ENCODE assay signal across 10 cellular contexts in the genomic region with DNA sequence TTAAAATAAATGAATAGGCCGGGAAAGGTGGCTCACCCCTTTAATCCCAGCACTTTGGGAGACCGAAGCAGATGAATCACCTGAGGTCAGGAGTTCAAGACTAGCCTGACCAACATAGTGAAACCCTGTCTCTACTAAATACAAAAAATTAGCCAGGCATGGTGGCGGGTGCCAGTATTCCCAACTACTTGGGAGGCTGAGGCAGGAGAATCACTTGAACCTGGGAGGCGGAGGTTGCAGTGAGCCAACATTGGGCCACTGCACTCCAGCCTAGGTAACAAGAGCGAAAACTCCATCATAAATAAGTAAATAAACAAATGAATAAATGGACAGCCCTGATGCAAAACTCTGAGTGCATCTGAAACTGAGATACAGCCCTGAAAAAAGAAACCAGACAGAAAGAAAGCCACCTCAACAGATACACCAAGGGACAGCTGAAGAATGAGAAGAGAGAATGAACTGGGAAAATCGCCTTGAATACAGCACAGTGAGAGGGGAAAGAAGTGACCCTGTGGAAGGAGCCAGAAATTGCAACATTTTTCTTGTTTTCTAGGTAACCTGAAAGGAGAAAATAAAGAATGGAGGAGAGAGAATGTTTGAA.
DNase-seq lines count a peak whose midpoint lies in the region; ATAC-seq, FAIRE-seq and TF ChIP-seq lines count a peak whose summit lies in the region.
"Had no signal": no experiment of that assay in that cellular context is flagged by ENCODE, and none has a peak within 500 bp of the region (broad histone marks: within the 10 kb centered on the region; RNA-seq: fewer than 3 reads in every experiment).

No MANE protein-coding gene starts in this region.

- 0 out of 2 replicates have a peak overlapping the region, but pooled peaks have one; percentile 3 for H2AFZ ChIP-seq in KMS-11 (ENCODE audit: low read depth)

- TF ChIP-seq CTCF in GM12864 (IDR thresholded peaks at IDR 0.05; ENCODE audit: low read depth, low read length, missing control alignments), result no peak
- no peak for TF ChIP-seq CTCF in KMS-11 (conservative IDR thresholded peaks at IDR 0.05; ENCODE audit: low read depth, low read length)

- no peak overlapping the region for H3K9ac ChIP-seq in KMS-11

- H3K4me3 ChIP-seq in GM12864 (ENCODE audit: low read depth, low read length) (no peak overlapping the region), KMS-11 (IDR thresholded peaks at IDR 0.05; ENCODE audit: insufficient read depth, low read depth, low read length) (no peak overlapping the region)

- peak overlapping the region; percentile 48; the same call in 1 of the 2 replicates for H3K27ac ChIP-seq in KMS-11

- peak; percentile 96 for FAIRE-seq in GM19239 (lab: Jason Lieb, UNC)
- FAIRE-seq: H1, RCC 7860 had no signal

- no peaks in the 10 kb centered on the region for H3K27me3 ChIP-seq in KMS-11 (ENCODE audit: insufficient read depth, low read depth)

- H3K36me3 ChIP-seq in KMS-11 (ENCODE audit: insufficient read depth), result no peaks in the 10 kb centered on the region

- peak; percentile 74 for ATAC-seq in HG02840 (IDR thresholded peaks at IDR 0.05; ENCODE audit: low FRiP score, unreplicated experiment)

- no peaks in the 10 kb centered on the region for H4K20me1 ChIP-seq in KMS-11 (ENCODE audit: insufficient read depth)

- H3K4me1 ChIP-seq in KMS-11 (ENCODE audit: low read depth, poor library complexity, severe bottlenecking), result peaks cover 36% of the 10 kb centered on the region

- no peaks in the 10 kb centered on the region for H3K79me2 ChIP-seq in KMS-11 (ENCODE audit: insufficient read depth, low read depth)

- peak; percentile 49 for DNase-seq in GM12864 (ENCODE audit: low read depth)
- peak; percentile 39 for DNase-seq in GM19239 (ENCODE audit: insufficient read length, low spot score)
- no peak for DNase-seq in NCI-H524 treated with DMSO at 0.1 percent for 48 hours (lab: John Stamatoyannopoulos, UW)
- DNase-seq in DMS53 treated with DMSO at 0.1 percent for 48 hours (lab: John Stamatoyannopoulos, UW; ENCODE audit: unreplicated experiment), result no peak
- DNase-seq in MV-4-11 (lab: John Stamatoyannopoulos, UW), result no peak
- no peak for DNase-seq in stimulated activated CD4-positive, alpha-beta T cell treated with anti-CD3 and anti-CD28 coated beads, Interleukin-12 subunit alpha, Interleukin-12 subunit beta, amount 100 ng/mL, for 4 hours

- H3K4me2 ChIP-seq in KMS-11, result peak overlapping the region; percentile 70

Comparison
In these comparisons a context has a peak if more than half of its experiments do, and no peak if none do; other contexts are left out.
1. DNase-seq: peak in GM12864 (single experiment) and GM19239 (single experiment); none in NCI-H524 treated with DMSO at 0.1 percent for 48 hours (single experiment), DMS53 treated with DMSO at 0.1 percent for 48 hours (single experiment), MV-4-11 (single experiment) and stimulated activated CD4-positive, alpha-beta T cell treated with anti-CD3 and anti-CD28 coated beads, Interleukin-12 subunit alpha, Interleukin-12 subunit beta, amount 100 ng/mL, for 4 hours (single experiment).